Comparison of ENCODE assay signal across 1 cellular context in genomic region chr4:53647547-53647946, GRCh38.
A peak's percentile ranks its signal among the peaks of the same experiment; 100 is the strongest.
TF ChIP-seq lines count a peak whose summit lies in the region.

No MANE protein-coding gene starts in this region.

TF ChIP-seq in GM12878, 131 proteins besides CTCF, POLR2A, EP300 and RAD21 (continued from another document and continues in another):
- TF ChIP-seq, protein P1, sequence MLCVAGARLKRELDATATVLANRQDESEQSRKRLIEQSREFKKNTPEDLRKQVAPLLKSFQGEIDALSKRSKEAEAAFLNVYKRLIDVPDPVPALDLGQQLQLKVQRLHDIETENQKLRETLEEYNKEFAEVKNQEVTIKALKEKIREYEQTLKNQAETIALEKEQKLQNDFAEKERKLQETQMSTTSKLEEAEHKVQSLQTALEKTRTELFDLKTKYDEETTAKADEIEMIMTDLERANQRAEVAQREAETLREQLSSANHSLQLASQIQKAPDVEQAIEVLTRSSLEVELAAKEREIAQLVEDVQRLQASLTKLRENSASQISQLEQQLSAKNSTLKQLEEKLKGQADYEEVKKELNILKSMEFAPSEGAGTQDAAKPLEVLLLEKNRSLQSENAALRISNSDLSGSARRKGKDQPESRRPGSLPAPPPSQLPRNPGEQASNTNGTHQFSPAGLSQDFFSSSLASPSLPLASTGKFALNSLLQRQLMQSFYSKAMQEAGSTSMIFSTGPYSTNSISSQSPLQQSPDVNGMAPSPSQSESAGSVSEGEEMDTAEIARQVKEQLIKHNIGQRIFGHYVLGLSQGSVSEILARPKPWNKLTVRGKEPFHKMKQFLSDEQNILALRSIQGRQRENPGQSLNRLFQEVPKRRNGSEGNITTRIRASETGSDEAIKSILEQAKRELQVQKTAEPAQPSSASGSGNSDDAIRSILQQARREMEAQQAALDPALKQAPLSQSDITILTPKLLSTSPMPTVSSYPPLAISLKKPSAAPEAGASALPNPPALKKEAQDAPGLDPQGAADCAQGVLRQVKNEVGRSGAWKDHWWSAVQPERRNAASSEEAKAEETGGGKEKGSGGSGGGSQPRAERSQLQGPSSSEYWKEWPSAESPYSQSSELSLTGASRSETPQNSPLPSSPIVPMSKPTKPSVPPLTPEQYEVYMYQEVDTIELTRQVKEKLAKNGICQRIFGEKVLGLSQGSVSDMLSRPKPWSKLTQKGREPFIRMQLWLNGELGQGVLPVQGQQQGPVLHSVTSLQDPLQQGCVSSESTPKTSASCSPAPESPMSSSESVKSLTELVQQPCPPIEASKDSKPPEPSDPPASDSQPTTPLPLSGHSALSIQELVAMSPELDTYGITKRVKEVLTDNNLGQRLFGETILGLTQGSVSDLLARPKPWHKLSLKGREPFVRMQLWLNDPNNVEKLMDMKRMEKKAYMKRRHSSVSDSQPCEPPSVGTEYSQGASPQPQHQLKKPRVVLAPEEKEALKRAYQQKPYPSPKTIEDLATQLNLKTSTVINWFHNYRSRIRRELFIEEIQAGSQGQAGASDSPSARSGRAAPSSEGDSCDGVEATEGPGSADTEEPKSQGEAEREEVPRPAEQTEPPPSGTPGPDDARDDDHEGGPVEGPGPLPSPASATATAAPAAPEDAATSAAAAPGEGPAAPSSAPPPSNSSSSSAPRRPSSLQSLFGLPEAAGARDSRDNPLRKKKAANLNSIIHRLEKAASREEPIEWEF (IDR thresholded peaks at IDR 0.05; ENCODE audit: insufficient replicate concordance, low read depth, low read length): no peak
- TF ChIP-seq IRF4 (IDR thresholded peaks at IDR 0.05; ENCODE audit: low read depth, low read length) (no peak), RFX5 (IDR thresholded peaks at IDR 0.05; ENCODE audit: low read depth, low read length) (no peak), REST (IDR thresholded peaks at IDR 0.05; ENCODE audit: low read depth, low read length) (no peak), SUZ12 (IDR thresholded peaks at IDR 0.05; ENCODE audit: unreplicated experiment) (no peak), MXI1 (IDR thresholded peaks at IDR 0.05; ENCODE audit: low read depth, low read length) (no peak), CBX5 (IDR thresholded peaks at IDR 0.05; ENCODE audit: low read depth) (no peak), MLLT1 (IDR thresholded peaks at IDR 0.05) (no peak), TAF1 (IDR thresholded peaks at IDR 0.05; ENCODE audit: borderline replicate concordance, low read depth, low read length) (no peak), CHD2 (IDR thresholded peaks at IDR 0.05; ENCODE audit: borderline replicate concordance, low read depth, low read length) (no peak), YBX1 (IDR thresholded peaks at IDR 0.05) (no peak), ZNF384 (IDR thresholded peaks at IDR 0.05; ENCODE audit: borderline replicate concordance, low read depth, low read length) (no peak), WRNIP1 (IDR thresholded peaks at IDR 0.05; ENCODE audit: borderline replicate concordance, low read depth, low read length) (no peak), PAX5 (IDR thresholded peaks at IDR 0.05; ENCODE audit: borderline replicate concordance, low read depth, low read length) (no peak), NKRF (conservative IDR thresholded peaks at IDR 0.05) (no peak), GATAD2B (conservative IDR thresholded peaks at IDR 0.05; ENCODE audit: low read depth) (no peak), SUPT20H (IDR thresholded peaks at IDR 0.05; ENCODE audit: borderline replicate concordance, control insufficient read depth, low read depth, low read length) (no peak), DPF2 (IDR thresholded peaks at IDR 0.05) (no peak), RB1 (IDR thresholded peaks at IDR 0.05; ENCODE audit: borderline replicate concordance) (no peak), KAT2A (conservative IDR thresholded peaks at IDR 0.05; ENCODE audit: control insufficient read depth, low read depth, low read length) (no peak), STAT1 (conservative IDR thresholded peaks at IDR 0.05) (no peak), MTA2 (IDR thresholded peaks at IDR 0.05; ENCODE audit: low read depth) (peak; percentile 16; the same call in 1 of the 2 replicates), RELA (IDR thresholded peaks at IDR 0.05; ENCODE audit: borderline replicate concordance, partially characterized antibody) (no peak), NFYA (IDR thresholded peaks at IDR 0.05; ENCODE audit: borderline replicate concordance, low read depth, low read length) (no peak), NR2C1 (IDR thresholded peaks at IDR 0.05) (no peak), RELB (IDR thresholded peaks at IDR 0.05; ENCODE audit: low read depth) (peak; percentile 15; the same call in 1 of the 2 replicates), ATF7 (IDR thresholded peaks at IDR 0.05; ENCODE audit: low read depth) (peak; percentile 45; the same call in 1 of the 2 replicates), CEBPB (IDR thresholded peaks at IDR 0.05; ENCODE audit: borderline replicate concordance in 1 of 2, low read depth in 2 of 2, low read length in 2 of 2) (0 out of 4 replicates have a peak, but pooled peaks of 1 of the 2 experiments have one; percentile 18), E2F8 (IDR thresholded peaks at IDR 0.05; ENCODE audit: low read depth, partially characterized antibody) (no peak), BACH1 (IDR thresholded peaks at IDR 0.05; ENCODE audit: borderline replicate concordance) (no peak), POU2F2 (IDR thresholded peaks at IDR 0.05; ENCODE audit: borderline replicate concordance, low read depth, low read length) (no peak), PML (IDR thresholded peaks at IDR 0.05; ENCODE audit: low read length) (no peak), ELK1 (IDR thresholded peaks at IDR 0.05; ENCODE audit: low read depth, low read length) (no peak), CREB1 (IDR thresholded peaks at IDR 0.05; ENCODE audit: low read depth) (no peak), E2F4 (IDR thresholded peaks at IDR 0.05; ENCODE audit: low read depth, low read length) (no peak), HDAC6 (IDR thresholded peaks at IDR 0.05; ENCODE audit: unreplicated experiment) (no peak), CREM (IDR thresholded peaks at IDR 0.05; ENCODE audit: low read depth) (no peak), PAX8 (IDR thresholded peaks at IDR 0.05) (no peak), SMARCA5 (IDR thresholded peaks at IDR 0.05) (no peak), MTA3 (IDR thresholded peaks at IDR 0.05; ENCODE audit: borderline replicate concordance, low read length) (no peak)
- TF ChIP-seq, protein P2, sequence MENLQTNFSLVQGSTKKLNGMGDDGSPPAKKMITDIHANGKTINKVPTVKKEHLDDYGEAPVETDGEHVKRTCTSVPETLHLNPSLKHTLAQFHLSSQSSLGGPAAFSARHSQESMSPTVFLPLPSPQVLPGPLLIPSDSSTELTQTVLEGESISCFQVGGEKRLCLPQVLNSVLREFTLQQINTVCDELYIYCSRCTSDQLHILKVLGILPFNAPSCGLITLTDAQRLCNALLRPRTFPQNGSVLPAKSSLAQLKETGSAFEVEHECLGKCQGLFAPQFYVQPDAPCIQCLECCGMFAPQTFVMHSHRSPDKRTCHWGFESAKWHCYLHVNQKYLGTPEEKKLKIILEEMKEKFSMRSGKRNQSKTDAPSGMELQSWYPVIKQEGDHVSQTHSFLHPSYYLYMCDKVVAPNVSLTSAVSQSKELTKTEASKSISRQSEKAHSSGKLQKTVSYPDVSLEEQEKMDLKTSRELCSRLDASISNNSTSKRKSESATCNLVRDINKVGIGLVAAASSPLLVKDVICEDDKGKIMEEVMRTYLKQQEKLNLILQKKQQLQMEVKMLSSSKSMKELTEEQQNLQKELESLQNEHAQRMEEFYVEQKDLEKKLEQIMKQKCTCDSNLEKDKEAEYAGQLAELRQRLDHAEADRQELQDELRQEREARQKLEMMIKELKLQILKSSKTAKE (IDR thresholded peaks at IDR 0.05; ENCODE audit: low read depth, poor library complexity, severe bottlenecking): peak; percentile 17
